22 cellular contexts compared by ENCODE assay signal in the genomic region with DNA sequence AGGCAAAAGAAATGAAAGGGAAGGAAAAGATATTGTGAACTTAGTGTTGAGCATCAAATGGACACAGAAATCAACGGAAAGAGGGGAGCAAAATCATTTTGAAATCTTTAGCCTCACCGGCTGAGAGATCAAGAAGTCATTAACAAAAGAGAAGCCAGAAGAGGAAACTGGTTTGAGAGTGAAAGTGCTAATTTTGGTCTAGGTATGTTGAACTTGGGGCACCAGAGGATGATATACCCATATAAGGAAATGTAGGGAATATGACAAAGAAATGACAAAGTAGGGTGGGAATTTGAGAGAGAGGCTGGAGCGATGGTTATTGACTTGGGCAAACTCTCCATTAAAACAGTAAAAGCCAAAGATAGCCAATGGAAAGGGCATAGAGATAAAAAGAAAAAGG.
"Had no signal": no experiment of that assay in that cellular context is flagged by ENCODE, and none has a peak within 500 bp of the region (broad histone marks: within the 10 kb centered on the region; RNA-seq: fewer than 3 reads in every experiment).

No MANE protein-coding gene starts in this region.

- H3K27me3 ChIP-seq: brain microvascular endothelial cell, colonic mucosa, sigmoid colon, upper lobe of right lung had no signal

- H3K9me3 Mint-ChIP-seq: stimulated activated naive B cell treated with anti-CD40 and anti-IgM and Interleukin-4, amounts not matched to agents 10 μg/mL and 1 μg/mL and 100 μg/mL, for 72 hours had no signal

- H3K4me3 ChIP-seq: colonic mucosa, lung, sigmoid colon, thoracic aorta, upper lobe of right lung had no signal

- H3K4me3 Mint-ChIP-seq: central memory CD8-positive, alpha-beta T cell; natural killer cell treated with Interleukin-12 subunit alpha and Interleukin-12 subunit beta and Interleukin-15 and Interleukin-18, amount 100 ng/mL, for 72 hours; stimulated activated naive B cell treated with anti-CD40 and anti-IgM and Interleukin-4, amounts not matched to agents 10 μg/mL and 1 μg/mL and 100 μg/mL, for 72 hours had no signal

- H3K27me3 Mint-ChIP-seq: central memory CD8-positive, alpha-beta T cell; natural killer cell treated with Interleukin-12 subunit alpha and Interleukin-12 subunit beta and Interleukin-15 and Interleukin-18, amount 100 ng/mL, for 72 hours; stimulated activated naive B cell treated with anti-CD40 and anti-IgM and Interleukin-4, amounts not matched to agents 10 μg/mL and 1 μg/mL and 100 μg/mL, for 72 hours had no signal

- H3K36me3 ChIP-seq: brain microvascular endothelial cell, colonic mucosa, sigmoid colon, thoracic aorta, upper lobe of right lung had no signal

- DNase-seq: activated CD4-positive, alpha-beta T cell treated with anti-CD3 and anti-CD28 coated beads, Interleukin-2, amount 50 U/mL, for 1 hour; activated CD4-positive, CD25-positive, alpha-beta regulatory T cell treated with anti-CD3 and anti-CD28 coated beads, Interleukin-2, amount 50 U/mL, for 72 hours; activated CD8-positive, alpha-beta memory T cell treated with anti-CD3 and anti-CD28 coated beads for 24 hours; activated CD8-positive, alpha-beta memory T cell treated with anti-CD3 and anti-CD28 coated beads, Interleukin-2, amount 50 U/mL, for 48 hours; activated effector memory CD4-positive, alpha-beta T cell treated with anti-CD3 and anti-CD28 coated beads, Interleukin-2, amount 50 U/mL, for 16 hours; activated naive CD4-positive, alpha-beta T cell treated with anti-CD3 and anti-CD28 coated beads, Interleukin-2, amount 50 U/mL, for 16 hours; activated T-cell treated with anti-CD3 and anti-CD28 coated beads, Interleukin-2, amount 50 U/mL, for 48 hours; aorta; brain microvascular endothelial cell; colonic mucosa; erythroblast; hypothalamus; kidney; sigmoid colon; stimulated activated CD4-positive, alpha-beta T cell treated with anti-CD3 and anti-CD28 coated beads, Interleukin-4, amount 100 ng/mL, for 4 hours; stimulated activated naive B cell treated with anti-CD40 and anti-IgM and Interleukin-4, amounts not matched to agents 10 μg/mL and 1 μg/mL and 100 μg/mL, for 72 hours; upper lobe of right lung had no signal

- H3K9me3 ChIP-seq: colonic mucosa, sigmoid colon, thoracic aorta, upper lobe of right lung had no signal

- H3K4me1 ChIP-seq: colonic mucosa, sigmoid colon, upper lobe of right lung had no signal

- H3K4me1 Mint-ChIP-seq: central memory CD8-positive, alpha-beta T cell; stimulated activated naive B cell treated with anti-CD40 and anti-IgM and Interleukin-4, amounts not matched to agents 10 μg/mL and 1 μg/mL and 100 μg/mL, for 72 hours had no signal

- H3K36me3 Mint-ChIP-seq: natural killer cell treated with Interleukin-12 subunit alpha and Interleukin-12 subunit beta and Interleukin-15 and Interleukin-18, amount 100 ng/mL, for 72 hours; stimulated activated naive B cell treated with anti-CD40 and anti-IgM and Interleukin-4, amounts not matched to agents 10 μg/mL and 1 μg/mL and 100 μg/mL, for 72 hours had no signal

- H3K27ac ChIP-seq: brain microvascular endothelial cell, colonic mucosa, sigmoid colon, thoracic aorta, upper lobe of right lung had no signal

- ATAC-seq: left lobe of liver; natural killer cell treated with Interleukin-12 subunit alpha and Interleukin-12 subunit beta and Interleukin-15 and Interleukin-18, amount 100 ng/mL, for 72 hours; stimulated activated naive B cell treated with anti-CD40 and anti-IgM and Interleukin-4, amounts not matched to agents 10 μg/mL and 1 μg/mL and 100 μg/mL, for 72 hours; upper lobe of right lung had no signal

- H3K27ac Mint-ChIP-seq: natural killer cell treated with Interleukin-12 subunit alpha and Interleukin-12 subunit beta and Interleukin-15 and Interleukin-18, amount 100 ng/mL, for 72 hours; stimulated activated naive B cell treated with anti-CD40 and anti-IgM and Interleukin-4, amounts not matched to agents 10 μg/mL and 1 μg/mL and 100 μg/mL, for 72 hours had no signal
